ENCODE assay signal across 12 cellular contexts in genomic region chr10:119299531-119299930, GRCh38.
DNase-seq lines count a peak whose midpoint lies in the region; ATAC-seq and TF ChIP-seq lines count a peak whose summit lies in the region.
"Had no signal": no experiment of that assay in that cellular context is flagged by ENCODE, and none has a peak within 500 bp of the region (broad histone marks: within the 10 kb centered on the region; RNA-seq: fewer than 3 reads in every experiment).

No MANE protein-coding gene starts in this region.

- no peak overlapping the region for H3K4me3 ChIP-seq in Loucy (ENCODE audit: low read length, poor library complexity, severe bottlenecking)

- TF ChIP-seq CTCF in Loucy (conservative IDR thresholded peaks at IDR 0.05; ENCODE audit: low read length): peak; percentile 51
- peak; percentile 24 for TF ChIP-seq CTCF in chondrocyte (IDR thresholded peaks at IDR 0.05)

- no peaks in the 10 kb centered on the region for H4K20me1 ChIP-seq in Loucy (ENCODE audit: insufficient read depth, low read length, poor library complexity, severe bottlenecking)

- H3K9me3 Mint-ChIP-seq in T-helper 1 cell treated with Interleukin-12 subunit alpha and Interleukin-12 subunit beta and Interleukin-4 antibody, amounts not matched to agents 30 μg/mL and 1 μg/mL, for 36 hours: peaks cover 19% of the 10 kb centered on the region
- no peaks in the 10 kb centered on the region for H3K9me3 Mint-ChIP-seq in chondrocyte (ENCODE audit: low read depth)
- peaks cover 2% of the 10 kb centered on the region for H3K9me3 Mint-ChIP-seq in stimulated activated effector memory CD8-positive, alpha-beta T cell treated with anti-CD3 and anti-CD28 coated beads, Interleukin-12 subunit alpha, Interleukin-12 subunit beta, amount 100 ng/mL, for 72 hours
- H3K9me3 Mint-ChIP-seq: type B pancreatic cell had no signal

- peak overlapping the region; percentile 97 for H3K27ac Mint-ChIP-seq in T-helper 1 cell treated with Interleukin-12 subunit alpha and Interleukin-12 subunit beta and Interleukin-4 antibody, amounts not matched to agents 30 μg/mL and 1 μg/mL, for 36 hours
- no peak overlapping the region for H3K27ac Mint-ChIP-seq in chondrocyte (ENCODE audit: unreplicated experiment)
- no peak overlapping the region for H3K27ac Mint-ChIP-seq in stimulated activated effector memory CD8-positive, alpha-beta T cell treated with anti-CD3 and anti-CD28 coated beads, Interleukin-12 subunit alpha, Interleukin-12 subunit beta, amount 100 ng/mL, for 72 hours
- H3K27ac Mint-ChIP-seq: type B pancreatic cell had no signal

- peaks cover 51% of the 10 kb centered on the region for H3K4me1 ChIP-seq in Loucy (ENCODE audit: insufficient read depth, low read length, poor library complexity, severe bottlenecking)

- peaks cover 65% of the 10 kb centered on the region for H3K4me1 Mint-ChIP-seq in T-helper 1 cell treated with Interleukin-12 subunit alpha and Interleukin-12 subunit beta and Interleukin-4 antibody, amounts not matched to agents 30 μg/mL and 1 μg/mL, for 36 hours (ENCODE audit: low read depth)
- peaks cover 14% of the 10 kb centered on the region for H3K4me1 Mint-ChIP-seq in chondrocyte (ENCODE audit: low read depth)
- peaks cover 60% of the 10 kb centered on the region for H3K4me1 Mint-ChIP-seq in stimulated activated effector memory CD8-positive, alpha-beta T cell treated with anti-CD3 and anti-CD28 coated beads, Interleukin-12 subunit alpha, Interleukin-12 subunit beta, amount 100 ng/mL, for 72 hours

- no peak overlapping the region for H3K4me3 Mint-ChIP-seq in T-helper 1 cell treated with Interleukin-12 subunit alpha and Interleukin-12 subunit beta and Interleukin-4 antibody, amounts not matched to agents 30 μg/mL and 1 μg/mL, for 36 hours
- no peak overlapping the region for H3K4me3 Mint-ChIP-seq in chondrocyte (ENCODE audit: unreplicated experiment)
- no peak overlapping the region for H3K4me3 Mint-ChIP-seq in stimulated activated effector memory CD8-positive, alpha-beta T cell treated with anti-CD3 and anti-CD28 coated beads, Interleukin-12 subunit alpha, Interleukin-12 subunit beta, amount 100 ng/mL, for 72 hours
- H3K4me3 Mint-ChIP-seq: type B pancreatic cell had no signal

- peaks cover 41% of the 10 kb centered on the region for H3K36me3 Mint-ChIP-seq in T-helper 1 cell treated with Interleukin-12 subunit alpha and Interleukin-12 subunit beta and Interleukin-4 antibody, amounts not matched to agents 30 μg/mL and 1 μg/mL, for 36 hours (ENCODE audit: low read depth)
- H3K36me3 Mint-ChIP-seq in chondrocyte (ENCODE audit: low read depth): peaks cover 3% of the 10 kb centered on the region
- no peaks in the 10 kb centered on the region for H3K36me3 Mint-ChIP-seq in stimulated activated effector memory CD8-positive, alpha-beta T cell treated with anti-CD3 and anti-CD28 coated beads, Interleukin-12 subunit alpha, Interleukin-12 subunit beta, amount 100 ng/mL, for 72 hours

- no peak overlapping the region for H3K4me2 ChIP-seq in Loucy (ENCODE audit: low read depth, low read length, poor library complexity, severe bottlenecking)

- no peaks in the 10 kb centered on the region for H3K9me2 ChIP-seq in Loucy (replicated peaks; ENCODE audit: low read depth, low read length)

- 0 out of 2 replicates have a peak overlapping the region, but pooled peaks have one; percentile 34 for H2AFZ ChIP-seq in Loucy (ENCODE audit: low read length)

- H3K9me3 ChIP-seq in Loucy (ENCODE audit: insufficient read depth, low read depth, low read length): no peaks in the 10 kb centered on the region

- no peak for DNase-seq in T-helper 1 cell
- DNase-seq in chondrocyte (ENCODE audit: low spot score): no peak
- DNase-seq in sciatic nerve (ENCODE audit: low spot score): no peak
- no peak for DNase-seq in mesenteric fat pad (ENCODE audit: low spot score)
- no peak for DNase-seq in stimulated activated effector memory CD8-positive, alpha-beta T cell treated with anti-CD3 and anti-CD28 coated beads, Interleukin-12 subunit alpha, Interleukin-12 subunit beta, amount 100 ng/mL, for 72 hours (ENCODE audit: low spot score in 2 of 2)
- DNase-seq: ACHN; NK-92 treated with Interleukin-12 subunit alpha and Interleukin-12 subunit beta, amount 100 ng/mL, for 24 hours; stimulated activated CD4-positive, alpha-beta T cell treated with anti-CD3 and anti-CD28 coated beads, Interleukin-4, amount 100 ng/mL, for 24 hours had no signal

- intact Hi-C loops in sciatic nerve (cut with DNase I): no loop called here

- peaks cover 29% of the 10 kb centered on the region; the same call in 1 of the 2 replicates for H3K79me2 ChIP-seq in Loucy (ENCODE audit: insufficient read depth, low read length)

- H3K27me3 Mint-ChIP-seq in T-helper 1 cell treated with Interleukin-12 subunit alpha and Interleukin-12 subunit beta and Interleukin-4 antibody, amounts not matched to agents 30 μg/mL and 1 μg/mL, for 36 hours (ENCODE audit: low read depth): no peaks in the 10 kb centered on the region
- no peaks in the 10 kb centered on the region for H3K27me3 Mint-ChIP-seq in chondrocyte (ENCODE audit: low read depth)
- H3K27me3 Mint-ChIP-seq: type B pancreatic cell had no signal

- H3K36me3 ChIP-seq in Loucy (ENCODE audit: insufficient read depth, low read length): no peaks in the 10 kb centered on the region

- no peaks in the 10 kb centered on the region for H3K27me3 ChIP-seq in Loucy (ENCODE audit: insufficient read depth, low read length, poor library complexity, severe bottlenecking)

- H3F3A ChIP-seq in Loucy (ENCODE audit: low read depth): no peaks in the 10 kb centered on the region

- ATAC-seq in sciatic nerve (peak; percentile 61), HG02840 (IDR thresholded peaks at IDR 0.05; ENCODE audit: low FRiP score, unreplicated experiment) (no peak)
- ATAC-seq in stimulated activated effector memory CD8-positive, alpha-beta T cell treated with anti-CD3 and anti-CD28 coated beads, Interleukin-12 subunit alpha, Interleukin-12 subunit beta, amount 100 ng/mL, for 72 hours: no peak

- H3K9ac ChIP-seq in Loucy (ENCODE audit: low read depth, low read length, poor library complexity, severe bottlenecking): peak overlapping the region; percentile 43
